8 cellular contexts compared by ENCODE assay signal in genomic region chr5:44885903-44886302, GRCh38.
DNase-seq lines count a peak whose midpoint lies in the region; ATAC-seq and TF ChIP-seq lines count a peak whose summit lies in the region.
"Had no signal": no experiment of that assay in that cellular context is flagged by ENCODE, and none has a peak within 500 bp of the region (broad histone marks: within the 10 kb centered on the region; RNA-seq: fewer than 3 reads in every experiment).

No MANE protein-coding gene starts in this region.

- H2AFZ ChIP-seq in HCT116 (ENCODE audit: low read depth, low read length, poor library complexity, severe bottlenecking), result peak overlapping the region; percentile 95

- H3K27me3 Mint-ChIP-seq in chondrocyte (ENCODE audit: low read depth), result no peaks in the 10 kb centered on the region
- H3K27me3 Mint-ChIP-seq: central memory CD8-positive, alpha-beta T cell had no signal

- peaks cover 0 to 15% of the 10 kb centered on the region in 2 experiments; a peak in 2 of 4 replicates for H3K4me1 ChIP-seq in HCT116 (ENCODE audit: control insufficient read depth in 1 of 2, insufficient read depth in 2 of 2, low read length in 2 of 2)

- peaks cover 0 to 6% of the 10 kb centered on the region in 2 experiments; a peak in 1 of 4 replicates for H3K9me3 ChIP-seq in HCT116 (ENCODE audit: control insufficient read depth in 1 of 2, insufficient read depth in 1 of 2, low read depth in 1 of 2, low read length in 2 of 2)

- TF ChIP-seq POLR2A in HCT116 (IDR thresholded peaks at IDR 0.05; ENCODE audit: borderline replicate concordance, extremely low read depth, insufficient read depth, insufficient read length), result no peak

- H3K36me3 Mint-ChIP-seq in chondrocyte (ENCODE audit: low read depth), result no peaks in the 10 kb centered on the region

- H3K9ac ChIP-seq in HCT116 (ENCODE audit: low read length), result no peak overlapping the region

- ATAC-seq in GM19035 (IDR thresholded peaks at IDR 0.05; ENCODE audit: unreplicated experiment) (peak; percentile 90), HCT116 (no peak)

- POLR2A ChIA-PET in HCT116 (lab: Charles Lee), result no interaction called here

- H4K20me1 ChIP-seq in HCT116 (ENCODE audit: insufficient read depth), result no peaks in the 10 kb centered on the region

- BruUV-seq in HCT116 (replicated peaks; lab: Mats Ljungman, UMichigan), result no TSS peak

- no peak overlapping the region for H3K4me3 ChIP-seq in HCT116 (replicated peaks in 1 of 2; ENCODE audit: low read depth in 1 of 2, low read length in 2 of 2)

- TF ChIP-seq CTCF in HCT116 (IDR thresholded peaks at IDR 0.05 in 2 of 3, conservative IDR thresholded peaks at IDR 0.05 in 1 of 3; ENCODE audit: borderline replicate concordance in 1 of 3, insufficient read depth in 1 of 3, low read depth in 2 of 3, low read length in 2 of 3) (no peak), chondrocyte (IDR thresholded peaks at IDR 0.05) (no peak)

- no peak overlapping the region for H3K27ac ChIP-seq in HCT116 (ENCODE audit: low read depth, low read length)

- H3K9me3 Mint-ChIP-seq in chondrocyte (ENCODE audit: low read depth), result peaks cover 2% of the 10 kb centered on the region
- H3K9me3 Mint-ChIP-seq: central memory CD8-positive, alpha-beta T cell had no signal

- no peaks in the 10 kb centered on the region for H3K9me2 ChIP-seq in HCT116 (ENCODE audit: insufficient read depth)

- TF ChIP-seq RAD21 in HCT116 (IDR thresholded peaks at IDR 0.05; ENCODE audit: low read depth), result no peak

- DNase-seq in HCT116 (ENCODE audit: low read depth, low spot score) (no peak), HS-5 (ENCODE audit: low read depth) (peak; percentile 29), iris pigment epithelial cell (ENCODE audit: low read depth) (peak; percentile 18), chondrocyte (ENCODE audit: low spot score) (no peak), AG08395 (ENCODE audit: low spot score) (no peak), NCI-H1436 treated with DMSO at 0.1 percent for 48 hours (lab: John Stamatoyannopoulos, UW) (no peak)

- no peak overlapping the region for H3K4me3 Mint-ChIP-seq in chondrocyte (ENCODE audit: unreplicated experiment)
- H3K4me3 Mint-ChIP-seq: central memory CD8-positive, alpha-beta T cell had no signal

- no peaks in the 10 kb centered on the region for H3K27me3 ChIP-seq in HCT116 (ENCODE audit: insufficient read depth, low read length)

- RAD21 ChIA-PET in HCT116 (lab: Charles Lee; ENCODE audit: low non-redundant PET in 1 of 2, low total read pairs in 2 of 2, uncharacterized antibody in 2 of 2, unreplicated experiment in 2 of 2), result no interaction called here

- peaks cover 0 to 8% of the 10 kb centered on the region in 2 experiments; a peak in 1 of 4 replicates for H3K36me3 ChIP-seq in HCT116 (ENCODE audit: control insufficient read depth in 1 of 2, insufficient read depth in 2 of 2, low read length in 2 of 2)

- H3K27ac Mint-ChIP-seq in chondrocyte (ENCODE audit: unreplicated experiment), result no peak overlapping the region

- CTCF ChIA-PET in HCT116 (lab: Charles Lee), result interaction anchor here (0.9 kb wide), 1 partner anchor 23 kb away, joined by 3 read pairs; no protein-coding TSS in a partner anchor

- peak overlapping the region; percentile 24 for H3K4me2 ChIP-seq in HCT116 (ENCODE audit: low read length)

- H3K4me1 Mint-ChIP-seq in chondrocyte (ENCODE audit: low read depth), result no peaks in the 10 kb centered on the region
- H3K4me1 Mint-ChIP-seq: central memory CD8-positive, alpha-beta T cell had no signal

- no peaks in the 10 kb centered on the region for H3K79me2 ChIP-seq in HCT116 (ENCODE audit: insufficient read depth, low read length)

- intact Hi-C loops in HCT116 (cut with micrococcal nuclease), result no loop called here

TF ChIP-seq in HCT116, 20 proteins besides CTCF, POLR2A, EP300 and RAD21:
- peak; percentile 39; the same call in 1 of the 2 replicates for TF ChIP-seq FOSL1 (IDR thresholded peaks at IDR 0.05; ENCODE audit: low read depth)
- TF ChIP-seq JUND (IDR thresholded peaks at IDR 0.05), result no peak

Comparison
In these comparisons a context has a peak if more than half of its experiments do, and no peak if none do; other contexts are left out.
1. DNase-seq: peak in HS-5 (single experiment) and iris pigment epithelial cell (single experiment); none in HCT116 (single experiment), chondrocyte (single experiment), AG08395 (single experiment) and NCI-H1436 treated with DMSO at 0.1 percent for 48 hours (single experiment).